16 cellular contexts compared by ENCODE assay signal in genomic region chr21:38488640-38489282, GRCh38. TPM values are rescaled to one million over a fixed set of nuclear protein-coding genes. Genes with fewer than 3 reads are reported as not detected.
A peak's percentile ranks its signal among the peaks of the same experiment; 100 is the strongest.
DNase-seq lines count a peak whose midpoint lies in the region; ATAC-seq, FAIRE-seq and TF ChIP-seq lines count a peak whose summit lies in the region.
"Had no signal": no experiment of that assay in that cellular context is flagged by ENCODE, and none has a peak within 500 bp of the region (broad histone marks: within the 10 kb centered on the region; RNA-seq: fewer than 3 reads in every experiment).

No MANE protein-coding gene starts in this region.

- WGBS in right lobe of liver (ENCODE audit: insufficient coverage, low coverage, low lambda C conversion rate, missing lambda C conversion rate) = 40% methylated on average over 11 of the region's 11 CpGs
- WGBS in aorta, 2 donors = 35 to 43% methylated on average over 11 of the region's 11 CpGs

- peak overlapping the region; percentile 27 for H3K4me3 Mint-ChIP-seq in natural killer cell treated with Interleukin-12 subunit alpha and Interleukin-12 subunit beta and Interleukin-15 and Interleukin-18, amount 100 ng/mL, for 72 hours
- H3K4me3 Mint-ChIP-seq in natural killer cell = no peak overlapping the region
- H3K4me3 Mint-ChIP-seq: activated CD4-positive, alpha-beta memory T cell treated with anti-CD3 and anti-CD28 coated beads, Interleukin-2, amount 10 ng/mL, durations not matched to agents 7 days and 5 days; mesothelial cell of epicardium had no signal

- H3K4me1 Mint-ChIP-seq in natural killer cell treated with Interleukin-12 subunit alpha and Interleukin-12 subunit beta and Interleukin-15 and Interleukin-18, amount 100 ng/mL, for 72 hours (ENCODE audit: low read depth in 2 of 2) = no peaks in the 10 kb centered on the region
- peaks cover 0 to 4% of the 10 kb centered on the region in 2 donors for H3K4me1 Mint-ChIP-seq in natural killer cell
- H3K4me1 Mint-ChIP-seq: activated CD4-positive, alpha-beta memory T cell treated with anti-CD3 and anti-CD28 coated beads, Interleukin-2, amount 10 ng/mL, durations not matched to agents 7 days and 5 days had no signal

- H3K9me3 ChIP-seq in right lobe of liver (no peaks in the 10 kb centered on the region), aorta (ENCODE audit: control insufficient read depth, low read length) (no peaks in the 10 kb centered on the region)
- H3K9me3 ChIP-seq: body of pancreas, prostate gland had no signal

- TF ChIP-seq CTCF in natural killer cell (IDR thresholded peaks at IDR 0.05) (no peak), bronchial epithelial cell (IDR thresholded peaks at IDR 0.05; ENCODE audit: insufficient read depth, low read length, severe bottlenecking) (no peak), right lobe of liver (IDR thresholded peaks at IDR 0.05) (no peak)

- DNase-seq in natural killer cell treated with Interleukin-12 subunit alpha and Interleukin-12 subunit beta and Interleukin-15 and Interleukin-18, amount 100 ng/mL, for 72 hours (ENCODE audit: low spot score) = no peak
- DNase-seq in natural killer cell (no peak), bronchial epithelial cell (ENCODE audit: low read depth) (peak; percentile 97), right lobe of liver (no peak), aorta (no peak), DMS 273 treated with DMSO at 0.1 percent for 48 hours (lab: John Stamatoyannopoulos, UW) (no peak), NCI-H1105 (lab: John Stamatoyannopoulos, UW) (no peak), LoVo (ENCODE audit: low spot score) (no peak)
- DNase-seq: activated CD4-positive, alpha-beta memory T cell treated with anti-CD3 and anti-CD28 coated beads, Interleukin-2, amount 10 ng/mL, durations not matched to agents 7 days and 5 days; activated effector memory CD4-positive, alpha-beta T cell treated with anti-CD3 and anti-CD28 coated beads, Interleukin-2, amount 50 U/mL, for 16 hours; body of pancreas; stimulated activated CD4-positive, alpha-beta T cell treated with anti-CD3 and anti-CD28 coated beads, Interleukin-2, amount 100 ng/mL, for 24 hours; T-helper 1 cell had no signal

- H3K4me1 ChIP-seq in right lobe of liver (no peaks in the 10 kb centered on the region), aorta (ENCODE audit: control insufficient read depth in 1 of 2, insufficient read depth in 2 of 2, low read length in 2 of 2) (peaks cover 7 to 22% of the 10 kb centered on the region in 2 donors)
- H3K4me1 ChIP-seq: body of pancreas, prostate gland had no signal

- no peak overlapping the region for H3K27ac Mint-ChIP-seq in natural killer cell treated with Interleukin-12 subunit alpha and Interleukin-12 subunit beta and Interleukin-15 and Interleukin-18, amount 100 ng/mL, for 72 hours
- no peak overlapping the region for H3K27ac Mint-ChIP-seq in natural killer cell
- H3K27ac Mint-ChIP-seq: activated CD4-positive, alpha-beta memory T cell treated with anti-CD3 and anti-CD28 coated beads, Interleukin-2, amount 10 ng/mL, durations not matched to agents 7 days and 5 days; mesothelial cell of epicardium had no signal

- intact Hi-C loops in natural killer cell (cut with micrococcal nuclease) (no loop called here), right lobe of liver (cut with DNase I) (no loop called here), aorta (cut with DNase I) (loop anchor here in 1 of 2 donors (5.0 kb wide), 1 partner anchor 146 kb away; no protein-coding TSS in a partner anchor)

- no peaks in the 10 kb centered on the region for H3K36me3 Mint-ChIP-seq in natural killer cell treated with Interleukin-12 subunit alpha and Interleukin-12 subunit beta and Interleukin-15 and Interleukin-18, amount 100 ng/mL, for 72 hours
- no peaks in the 10 kb centered on the region for H3K36me3 Mint-ChIP-seq in natural killer cell
- H3K36me3 Mint-ChIP-seq: mesothelial cell of epicardium had no signal

- H3K36me3 ChIP-seq in bronchial epithelial cell (ENCODE audit: control insufficient read depth, insufficient read depth, low read length) (no peaks in the 10 kb centered on the region), right lobe of liver (no peaks in the 10 kb centered on the region), aorta (ENCODE audit: control insufficient read depth in 1 of 2, insufficient read depth in 2 of 2, low read length in 1 of 2) (no peaks in the 10 kb centered on the region)
- H3K36me3 ChIP-seq: prostate gland had no signal

- no peak for TF ChIP-seq POLR2A in right lobe of liver (IDR thresholded peaks at IDR 0.05)

- H3K27ac ChIP-seq in right lobe of liver (peak overlapping the region in 1 of 3 donors; percentile 2), aorta (ENCODE audit: low read depth in 1 of 2, low read length in 2 of 2) (peak overlapping the region; percentile 52 to 84)
- H3K27ac ChIP-seq: body of pancreas, KMS-11, prostate gland had no signal

- H3K27me3 ChIP-seq in bronchial epithelial cell (ENCODE audit: control insufficient read depth, insufficient read depth, low read length) (no peaks in the 10 kb centered on the region), right lobe of liver (no peaks in the 10 kb centered on the region), aorta (ENCODE audit: control insufficient read depth in 1 of 2, insufficient read depth in 2 of 2, low read length in 1 of 2) (no peaks in the 10 kb centered on the region)
- H3K27me3 ChIP-seq: body of pancreas had no signal

- ATAC-seq in natural killer cell treated with Interleukin-12 subunit alpha and Interleukin-12 subunit beta and Interleukin-15 and Interleukin-18, amount 100 ng/mL, for 72 hours = no peak
- ATAC-seq in natural killer cell = no peak
- peak; percentile 68 to 76 (median 71) for ATAC-seq in right lobe of liver
- ATAC-seq in aorta (ENCODE audit: low FRiP score) = no peak
- ATAC-seq: body of pancreas had no signal

- no peaks in the 10 kb centered on the region for H3K9me3 Mint-ChIP-seq in natural killer cell treated with Interleukin-12 subunit alpha and Interleukin-12 subunit beta and Interleukin-15 and Interleukin-18, amount 100 ng/mL, for 72 hours
- H3K9me3 Mint-ChIP-seq in natural killer cell = no peaks in the 10 kb centered on the region
- H3K9me3 Mint-ChIP-seq: activated CD4-positive, alpha-beta memory T cell treated with anti-CD3 and anti-CD28 coated beads, Interleukin-2, amount 10 ng/mL, durations not matched to agents 7 days and 5 days; mesothelial cell of epicardium had no signal

- peaks cover 24 to 45% of the 10 kb centered on the region in 2 donors for H3K27me3 Mint-ChIP-seq in natural killer cell treated with Interleukin-12 subunit alpha and Interleukin-12 subunit beta and Interleukin-15 and Interleukin-18, amount 100 ng/mL, for 72 hours
- H3K27me3 Mint-ChIP-seq in natural killer cell (ENCODE audit: low read depth in 2 of 2) = peaks cover 8 to 50% of the 10 kb centered on the region in 2 donors

- FAIRE-seq in bronchial epithelial cell (lab: Jason Lieb, UNC) = no peak

- H3K4me3 ChIP-seq in bronchial epithelial cell (ENCODE audit: low read depth, low read length) (no peak overlapping the region), right lobe of liver (no peak overlapping the region), aorta (ENCODE audit: low read length in 2 of 2) (no peak overlapping the region)
- H3K4me3 ChIP-seq: body of pancreas, prostate gland had no signal

RNA-seq across cellular contexts. Expression of gene ERG, which starts 9.5 kb away (rescaled TPM):
- total RNA-seq in natural killer cell treated with Interleukin-12 subunit alpha and Interleukin-12 subunit beta and Interleukin-15 and Interleukin-18, amount 100 ng/mL, for 72 hours = not detected
- under 1 TPM in 2 of 3 donors, not detected in 1; 0.36 to 0.58 TPM for total RNA-seq in natural killer cell
- total RNA-seq in bronchial epithelial cell = under 0.01 TPM in 1 of 2 replicates, not detected in the other
- 1 to 10 TPM; 3.1 to 6.4 (median 5.2) TPM for total RNA-seq in right lobe of liver
- 100 to 1,000 TPM; 113 to 133 TPM for total RNA-seq in aorta
- 10 to 100 TPM; 33.5 to 59.6 TPM for polyA plus RNA-seq in aorta
- total RNA-seq: activated CD4-positive, alpha-beta memory T cell treated with anti-CD3 and anti-CD28 coated beads, Interleukin-2, amount 10 ng/mL, durations not matched to agents 7 days and 5 days had no signal

Comparison
In these comparisons a context has a peak if more than half of its experiments do, and no peak if none do; other contexts are left out.
1. ATAC-seq: peak in right lobe of liver (4 of 4); none in natural killer cell treated with Interleukin-12 subunit alpha and Interleukin-12 subunit beta and Interleukin-15 and Interleukin-18, amount 100 ng/mL, for 72 hours (0 of 2), natural killer cell (0 of 3) and aorta (single experiment).
2. RNA of gene ERG, which starts 9.5 kb away (total RNA-seq): 113 to 133 TPM in aorta; 3.1 to 6.4 TPM in right lobe of liver, 0.36 to 0.58 TPM in natural killer cell, not detected in natural killer cell treated with Interleukin-12 subunit alpha and Interleukin-12 subunit beta and Interleukin-15 and Interleukin-18, amount 100 ng/mL, for 72 hours and under 0.01 TPM in bronchial epithelial cell; every median in the first group is over 10 times any median in the second.